ENCODE assay signal across 1 cellular context in genomic region chr11:128697645-128698174, GRCh38.
TF ChIP-seq lines count a peak whose summit lies in the region.

No MANE protein-coding gene starts in this region.

TF ChIP-seq in HepG2, 621 proteins besides CTCF, POLR2A, EP300 and RAD21:
- TF ChIP-seq KLF6 (CRISPR knock-in tag; IDR thresholded peaks at IDR 0.05) (no peak), ZBTB46 (CRISPR knock-in tag; IDR thresholded peaks at IDR 0.05; ENCODE audit: borderline replicate concordance) (no peak), ZSCAN22 (CRISPR knock-in tag; IDR thresholded peaks at IDR 0.05) (no peak), ATF7 (IDR thresholded peaks at IDR 0.05) (no peak), ATF7 (CRISPR knock-in tag; IDR thresholded peaks at IDR 0.05) (no peak), AHR (CRISPR knock-in tag; IDR thresholded peaks at IDR 0.05) (no peak), ZFP36L1 (CRISPR knock-in tag; IDR thresholded peaks at IDR 0.05) (no peak), MXD1 (CRISPR knock-in tag; IDR thresholded peaks at IDR 0.05) (no peak), HOXA7 (CRISPR knock-in tag; IDR thresholded peaks at IDR 0.05) (no peak), CSRNP2 (CRISPR knock-in tag; conservative IDR thresholded peaks at IDR 0.05; ENCODE audit: low read depth) (no peak)
TF ChIP-seq in HepG2: peak in this region for 0.
